ENCODE assay signal across 8 cellular contexts in the genomic region with DNA sequence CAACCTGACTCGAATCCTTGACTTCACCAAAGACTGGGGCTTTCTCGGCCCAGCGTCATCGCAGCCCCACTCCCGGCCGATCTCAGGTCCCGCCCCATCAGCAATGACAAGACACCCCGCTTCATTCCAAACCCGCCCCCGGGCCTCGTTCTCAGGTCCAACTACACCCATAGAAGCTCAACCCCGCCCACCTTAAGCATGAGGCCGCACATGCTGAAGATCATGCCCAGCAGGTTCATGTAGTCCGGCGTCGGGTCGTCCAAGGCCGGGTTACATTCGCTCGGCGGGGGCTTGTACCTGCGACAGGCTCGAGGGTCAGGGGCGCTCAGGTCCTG.
DNase-seq lines count a peak whose midpoint lies in the region; ATAC-seq and TF ChIP-seq lines count a peak whose summit lies in the region.

No MANE protein-coding gene starts in this region.

- H3K4me3 ChIP-seq in MM.1S (ENCODE audit: low read length) = peak overlapping the region; percentile 97
- H3K4me3 ChIP-seq in muscle layer of duodenum (ENCODE audit: low read depth in 1 of 2, low read length in 2 of 2) = peak overlapping the region; percentile 97 to 100

- H2AFZ ChIP-seq in MM.1S (ENCODE audit: low read length) = peak overlapping the region; percentile 94

- H3K36me3 ChIP-seq in ES-I3 (ENCODE audit: insufficient read depth, low read length) (no peaks in the 10 kb centered on the region), MM.1S (replicated peaks; ENCODE audit: insufficient read depth, low read length) (no peaks in the 10 kb centered on the region), muscle layer of duodenum (ENCODE audit: control insufficient read depth in 1 of 2, insufficient read depth in 2 of 2, low read length in 2 of 2) (peaks cover 4 to 25% of the 10 kb centered on the region in 2 donors)

- ATAC-seq in GM21360 (IDR thresholded peaks at IDR 0.05; ENCODE audit: unreplicated experiment) = no peak

- DNase-seq in MM.1S = peak; percentile 41
- peak; percentile 54 for DNase-seq in activated T-cell treated with anti-CD3 and anti-CD28 coated beads for 4 hours
- no peak for DNase-seq in epithelial cell of prostate (ENCODE audit: low read depth, low spot score)
- DNase-seq in stimulated activated naive CD4-positive, alpha-beta T cell (lab: John Stamatoyannopoulos, UW) = peak; percentile 33 to 82 (median 72)
- DNase-seq in islet precursor cell = no peak

- no peaks in the 10 kb centered on the region for H3F3A ChIP-seq in MM.1S (ENCODE audit: insufficient read depth, low read length)

- H3K9me2 ChIP-seq in MM.1S (replicated peaks; ENCODE audit: insufficient read depth, low read length) = no peaks in the 10 kb centered on the region

- peak overlapping the region; percentile 87; the same call in 1 of the 2 replicates for H3K27ac ChIP-seq in MM.1S (ENCODE audit: low read length)
- H3K27ac ChIP-seq in epithelial cell of prostate = peak overlapping the region; percentile 89
- peak overlapping the region; percentile 100 for H3K27ac ChIP-seq in muscle layer of duodenum (ENCODE audit: low read length)

- no peaks in the 10 kb centered on the region for H3K4me1 ChIP-seq in ES-I3 (ENCODE audit: insufficient read depth, low read length)
- H3K4me1 ChIP-seq in MM.1S (ENCODE audit: low read length) = peaks cover 22% of the 10 kb centered on the region
- peaks cover 19 to 46% of the 10 kb centered on the region in 2 donors for H3K4me1 ChIP-seq in muscle layer of duodenum (ENCODE audit: control insufficient read depth in 1 of 2, insufficient read depth in 2 of 2, low read length in 2 of 2)

- no peak for TF ChIP-seq CTCF in MM.1S (IDR thresholded peaks at IDR 0.05; ENCODE audit: low read length)

- peaks cover 56% of the 10 kb centered on the region for H3K79me2 ChIP-seq in MM.1S (ENCODE audit: low read length)

- H3K9me3 ChIP-seq in ES-I3 (ENCODE audit: control insufficient read depth, insufficient read depth, low read length) (no peaks in the 10 kb centered on the region), MM.1S (replicated peaks; ENCODE audit: insufficient read depth, low read length) (no peaks in the 10 kb centered on the region), muscle layer of duodenum (ENCODE audit: control insufficient read depth in 1 of 2, low read length in 2 of 2) (no peaks in the 10 kb centered on the region)

- peak overlapping the region; percentile 81 for H3K9ac ChIP-seq in ES-I3 (ENCODE audit: low read depth, low read length)
- peak overlapping the region; percentile 96 for H3K9ac ChIP-seq in MM.1S (ENCODE audit: low read length)

- H3K4me2 ChIP-seq in MM.1S (ENCODE audit: low read depth, low read length) = peak overlapping the region; percentile 83

- H3K27me3 ChIP-seq in MM.1S (replicated peaks; ENCODE audit: insufficient read depth, low read length) (no peaks in the 10 kb centered on the region), muscle layer of duodenum (ENCODE audit: low read depth, low read length) (no peaks in the 10 kb centered on the region)

- no peaks in the 10 kb centered on the region for H4K20me1 ChIP-seq in MM.1S (ENCODE audit: insufficient read depth, low read length)

Comparison
In these comparisons a context has a peak if more than half of its experiments do, and no peak if none do; other contexts are left out.
1. DNase-seq: peak in MM.1S (single experiment), activated T-cell treated with anti-CD3 and anti-CD28 coated beads for 4 hours (single experiment) and stimulated activated naive CD4-positive, alpha-beta T cell (6 of 6); none in epithelial cell of prostate (single experiment) and islet precursor cell (single experiment).
2. Peak in every context shown above with its lines, with median percentiles within 50 percentile points of each other: H3K27ac ChIP-seq.